In the genomic region with DNA sequence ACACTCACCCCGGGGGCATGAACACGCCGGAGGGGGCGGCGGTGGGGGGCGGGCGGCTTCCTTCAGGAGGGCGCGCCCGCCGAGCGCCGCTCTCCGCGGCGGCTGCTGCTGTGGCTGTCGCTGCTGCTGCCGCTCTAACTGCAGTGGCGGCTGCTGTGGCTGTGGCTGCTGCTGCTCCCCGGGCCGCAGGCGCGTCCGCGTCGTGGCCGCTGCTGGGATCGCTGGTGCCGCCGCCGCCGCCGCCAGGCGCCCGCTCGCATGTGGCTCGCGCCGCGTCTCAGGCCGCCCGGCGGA, we compare ENCODE assay signal across 8 cellular contexts. TPM values are rescaled to one million over a fixed set of nuclear protein-coding genes. Genes with fewer than 3 reads are reported as not detected.
DNase-seq lines count a peak whose midpoint lies in the region; ATAC-seq and TF ChIP-seq lines count a peak whose summit lies in the region.

A gene with protein sequence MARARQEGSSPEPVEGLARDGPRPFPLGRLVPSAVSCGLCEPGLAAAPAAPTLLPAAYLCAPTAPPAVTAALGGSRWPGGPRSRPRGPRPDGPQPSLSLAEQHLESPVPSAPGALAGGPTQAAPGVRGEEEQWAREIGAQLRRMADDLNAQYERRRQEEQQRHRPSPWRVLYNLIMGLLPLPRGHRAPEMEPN (minus strand): TSS at position 279 of the 294 bp plus-strand sequence. CDS start 2,768 bp downstream, outside the sequence.

- CTCF ChIA-PET in HEK293 (lab: Yijun Ruan, JAX) = no interaction called here
- CTCF ChIA-PET in activated CD4-positive, alpha-beta memory T cell treated with anti-CD3 and anti-CD28 coated beads for 36 hours (lab: Charles Lee) = no interaction called here

- peak within 1 kb of the TSS; percentile 91 for H3K4me3 ChIP-seq in HEK293 (ENCODE audit: low read depth, low read length)
- peak within 1 kb of the TSS; percentile 84 for H3K4me3 ChIP-seq in iPS-11a (ENCODE audit: low read depth, low read length)

- no peak for ATAC-seq in stimulated activated memory B cell treated with anti-CD40 and anti-IgM and Interleukin-4, amounts not matched to agents 10 μg/mL and 1 μg/mL and 100 μg/mL, for 72 hours
- ATAC-seq in HG02840 (IDR thresholded peaks at IDR 0.05; ENCODE audit: low FRiP score, unreplicated experiment) = no peak

- no peaks in the 10 kb centered on the region for H3K9me3 ChIP-seq in HEK293 (ENCODE audit: control insufficient read depth, insufficient read depth, low read depth, low read length)

- H3K36me3 ChIP-seq in HEK293 (ENCODE audit: control insufficient read depth in 2 of 2, insufficient read depth in 1 of 2, low read length in 2 of 2) = no peaks in the 10 kb centered on the region

- TF ChIP-seq POLR2A in erythroblast (IDR thresholded peaks at IDR 0.05; ENCODE audit: low read length) = no peak

- H3K27ac ChIP-seq in HEK293 (ENCODE audit: extremely low read depth, low read depth, low read length) = peak within 1 kb of the TSS; percentile 95

- peaks cover 24% of the 10 kb centered on the region for H3K4me1 Mint-ChIP-seq in activated CD4-positive, alpha-beta memory T cell treated with anti-CD3 and anti-CD28 coated beads for 36 hours (ENCODE audit: low read depth)
- H3K4me1 Mint-ChIP-seq in stimulated activated memory B cell treated with anti-CD40 and anti-IgM and Interleukin-4, amounts not matched to agents 10 μg/mL and 1 μg/mL and 100 μg/mL, for 72 hours = peaks cover 29% of the 10 kb centered on the region

- intact Hi-C loops in activated CD4-positive, alpha-beta memory T cell treated with anti-CD3 and anti-CD28 coated beads for 36 hours (cut with micrococcal nuclease) = loop anchor here (1.0 kb wide), 1 partner anchor 13 kb away; no protein-coding TSS in a partner anchor

- peak within 1 kb of the TSS; percentile 63 for H3K27ac Mint-ChIP-seq in activated CD4-positive, alpha-beta memory T cell treated with anti-CD3 and anti-CD28 coated beads for 36 hours
- peak within 1 kb of the TSS; percentile 59 for H3K27ac Mint-ChIP-seq in stimulated activated memory B cell treated with anti-CD40 and anti-IgM and Interleukin-4, amounts not matched to agents 10 μg/mL and 1 μg/mL and 100 μg/mL, for 72 hours

- TF ChIP-seq CTCF in HEK293 (tag by site-specific recombination; IDR thresholded peaks at IDR 0.05) = no peak

- H3K9me3 Mint-ChIP-seq in activated CD4-positive, alpha-beta memory T cell treated with anti-CD3 and anti-CD28 coated beads for 36 hours = no peaks in the 10 kb centered on the region
- no peaks in the 10 kb centered on the region for H3K9me3 Mint-ChIP-seq in stimulated activated memory B cell treated with anti-CD40 and anti-IgM and Interleukin-4, amounts not matched to agents 10 μg/mL and 1 μg/mL and 100 μg/mL, for 72 hours

- no peaks in the 10 kb centered on the region for H3K36me3 Mint-ChIP-seq in activated CD4-positive, alpha-beta memory T cell treated with anti-CD3 and anti-CD28 coated beads for 36 hours
- H3K36me3 Mint-ChIP-seq in stimulated activated memory B cell treated with anti-CD40 and anti-IgM and Interleukin-4, amounts not matched to agents 10 μg/mL and 1 μg/mL and 100 μg/mL, for 72 hours = no peaks in the 10 kb centered on the region

- H3K4me1 ChIP-seq in HEK293 (ENCODE audit: control insufficient read depth, insufficient read depth, low read length) = peaks cover 26% of the 10 kb centered on the region

- DNase-seq in activated CD4-positive, alpha-beta memory T cell treated with anti-CD3 and anti-CD28 coated beads for 36 hours = no peak
- DNase-seq in erythroblast (lab: John Stamatoyannopoulos, UW) (no peak), GM19240 (ENCODE audit: insufficient read length, low spot score) (no peak), AG20443 (ENCODE audit: low spot score) (no peak)

- POLR2A ChIA-PET in HEK293 (lab: Yijun Ruan, JAX) = no interaction called here
- POLR2A ChIA-PET in activated CD4-positive, alpha-beta memory T cell treated with anti-CD3 and anti-CD28 coated beads for 36 hours (lab: Charles Lee) = no interaction called here

- H3K27me3 Mint-ChIP-seq in activated CD4-positive, alpha-beta memory T cell treated with anti-CD3 and anti-CD28 coated beads for 36 hours = no peaks in the 10 kb centered on the region
- H3K27me3 Mint-ChIP-seq in stimulated activated memory B cell treated with anti-CD40 and anti-IgM and Interleukin-4, amounts not matched to agents 10 μg/mL and 1 μg/mL and 100 μg/mL, for 72 hours = no peaks in the 10 kb centered on the region

- peak within 1 kb of the TSS; percentile 71 for H3K4me3 Mint-ChIP-seq in activated CD4-positive, alpha-beta memory T cell treated with anti-CD3 and anti-CD28 coated beads for 36 hours
- peak within 1 kb of the TSS; percentile 56 for H3K4me3 Mint-ChIP-seq in stimulated activated memory B cell treated with anti-CD40 and anti-IgM and Interleukin-4, amounts not matched to agents 10 μg/mL and 1 μg/mL and 100 μg/mL, for 72 hours

TF ChIP-seq in HEK293, 187 proteins besides CTCF, POLR2A, EP300 and RAD21:
- TF ChIP-seq, protein P1, sequence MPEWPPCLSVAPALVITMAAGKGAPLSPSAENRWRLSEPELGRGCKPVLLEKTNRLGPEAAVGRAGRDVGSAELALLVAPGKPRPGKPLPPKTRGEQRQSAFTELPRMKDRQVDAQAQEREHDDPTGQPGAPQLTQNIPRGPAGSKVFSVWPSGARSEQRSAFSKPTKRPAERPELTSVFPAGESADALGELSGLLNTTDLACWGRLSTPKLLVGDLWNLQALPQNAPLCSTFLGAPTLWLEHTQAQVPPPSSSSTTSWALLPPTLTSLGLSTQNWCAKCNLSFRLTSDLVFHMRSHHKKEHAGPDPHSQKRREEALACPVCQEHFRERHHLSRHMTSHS (tag by site-specific recombination; IDR thresholded peaks at IDR 0.05) = no peak
- TF ChIP-seq ZNF426 (tag by site-specific recombination; IDR thresholded peaks at IDR 0.05) (no peak), ZNF473 (tag by site-specific recombination; IDR thresholded peaks at IDR 0.05) (no peak), ZSCAN30 (tag by site-specific recombination; IDR thresholded peaks at IDR 0.05) (peak; percentile 50; the same call in 1 of the 2 replicates), ZNF433 (tag by site-specific recombination; IDR thresholded peaks at IDR 0.05; ENCODE audit: low read depth) (no peak), ZNF626 (tag by site-specific recombination; IDR thresholded peaks at IDR 0.05) (no peak), ZNF624 (tag by site-specific recombination; IDR thresholded peaks at IDR 0.05) (no peak), ZNF248 (tag by site-specific recombination; IDR thresholded peaks at IDR 0.05) (no peak)

RNA-seq across cellular contexts. Expression of the gene that starts here (rescaled TPM):
- total RNA-seq in activated CD4-positive, alpha-beta memory T cell treated with anti-CD3 and anti-CD28 coated beads for 36 hours = 10 to 100 TPM; 13.8 to 14.6 TPM
